20 cellular contexts compared by ENCODE assay signal in the genomic region with DNA sequence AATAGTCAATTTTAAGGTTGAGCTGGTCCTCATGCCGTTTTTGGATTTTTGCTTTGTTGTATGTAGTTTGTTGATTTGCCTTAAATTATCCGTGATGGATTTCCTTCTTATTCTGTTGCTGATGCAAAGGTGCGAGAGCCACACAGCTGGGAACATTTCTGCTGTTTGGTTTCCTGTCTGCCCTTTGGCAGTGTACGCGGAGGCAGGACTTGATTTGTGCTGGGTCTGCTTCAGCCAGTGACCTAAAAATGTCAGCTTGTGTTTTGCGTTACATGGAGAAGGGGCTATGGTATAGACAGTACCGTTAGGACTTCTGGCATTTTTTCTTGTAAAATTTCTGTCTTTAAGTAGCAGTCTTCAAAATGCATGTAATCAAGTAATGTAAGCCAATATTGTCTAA. TPM values are rescaled to one million over a fixed set of nuclear protein-coding genes. Genes with fewer than 3 reads are reported as not detected.
DNase-seq lines count a peak whose midpoint lies in the region; ATAC-seq, FAIRE-seq and TF ChIP-seq lines count a peak whose summit lies in the region.
"Had no signal": no experiment of that assay in that cellular context is flagged by ENCODE, and none has a peak within 500 bp of the region (broad histone marks: within the 10 kb centered on the region; RNA-seq: fewer than 3 reads in every experiment).

No MANE protein-coding gene starts in this region.

- no peaks in the 10 kb centered on the region for H3K9me3 Mint-ChIP-seq in neural crest cell
- H3K9me3 Mint-ChIP-seq: CD4-positive, alpha-beta memory T cell; HFFc6 had no signal

- H3K36me3 Mint-ChIP-seq in neural crest cell (ENCODE audit: low read depth): no peaks in the 10 kb centered on the region
- H3K36me3 Mint-ChIP-seq: CD4-positive, alpha-beta memory T cell had no signal

- H3K27ac Mint-ChIP-seq in neural crest cell (ENCODE audit: unreplicated experiment): peak overlapping the region; percentile 63
- H3K27ac Mint-ChIP-seq: CD4-positive, alpha-beta memory T cell; HFFc6 had no signal

- no peak overlapping the region for H3K4me3 Mint-ChIP-seq in neural crest cell
- H3K4me3 Mint-ChIP-seq: CD4-positive, alpha-beta memory T cell; HFFc6 had no signal

- TF ChIP-seq CTCF in D721Med (IDR thresholded peaks at IDR 0.05; ENCODE audit: insufficient read depth, missing control alignments) (no peak), neural crest cell (conservative IDR thresholded peaks at IDR 0.05) (no peak)

- peaks cover 2% of the 10 kb centered on the region for H3K27me3 Mint-ChIP-seq in neural crest cell (ENCODE audit: low read depth)

- ATAC-seq in SK-N-SH treated with all-trans-retinoic acid at 6 μM for 48 hours (0 out of 3 replicates have a peak, but pooled peaks have one; percentile 27), HG02852 (IDR thresholded peaks at IDR 0.05; ENCODE audit: unreplicated experiment) (no peak)
- ATAC-seq: HepG2 had no signal

- DNase-seq in D721Med (ENCODE audit: insufficient read length, low spot score) (no peak), neural crest cell (ENCODE audit: low read depth, low spot score) (no peak), NCI-H510A (lab: John Stamatoyannopoulos, UW) (no peak), KG1 (lab: John Stamatoyannopoulos, UW) (no peak), activated T-cell treated with anti-CD3 and anti-CD28 coated beads for 4 hours (no peak)
- DNase-seq: ACHN; CD4-positive, alpha-beta memory T cell; DMS153; DND-41; GDM1; HCEC 1CT; HFFc6 had no signal

- H3K4me1 Mint-ChIP-seq in neural crest cell: no peaks in the 10 kb centered on the region

- FAIRE-seq in D721Med (lab: Jason Lieb, UNC): peak; percentile 66
- FAIRE-seq in islet of Langerhans (lab: Jason Lieb, UNC): peak; percentile 24
- FAIRE-seq: GM12892, HepG2, HTR-8/SVneo had no signal

TF ChIP-seq in SK-N-SH treated with all-trans-retinoic acid at 6 μM for 48 hours, 23 proteins besides CTCF, POLR2A, EP300 and RAD21:
- TF ChIP-seq ZNF8 (CRISPR knock-in tag; IDR thresholded peaks at IDR 0.05): no peak
- no peak for TF ChIP-seq OSR1 (CRISPR knock-in tag; IDR thresholded peaks at IDR 0.05)
- TF ChIP-seq ARNTL (CRISPR knock-in tag; IDR thresholded peaks at IDR 0.05; ENCODE audit: borderline replicate concordance, low read depth): no peak
- TF ChIP-seq BACH2 (CRISPR knock-in tag; IDR thresholded peaks at IDR 0.05; ENCODE audit: borderline replicate concordance): no peak
- TF ChIP-seq ZFP3 (CRISPR knock-in tag; IDR thresholded peaks at IDR 0.05): no peak
- TF ChIP-seq TOX (CRISPR knock-in tag; IDR thresholded peaks at IDR 0.05; ENCODE audit: borderline replicate concordance): no peak
- TF ChIP-seq, protein P1, sequence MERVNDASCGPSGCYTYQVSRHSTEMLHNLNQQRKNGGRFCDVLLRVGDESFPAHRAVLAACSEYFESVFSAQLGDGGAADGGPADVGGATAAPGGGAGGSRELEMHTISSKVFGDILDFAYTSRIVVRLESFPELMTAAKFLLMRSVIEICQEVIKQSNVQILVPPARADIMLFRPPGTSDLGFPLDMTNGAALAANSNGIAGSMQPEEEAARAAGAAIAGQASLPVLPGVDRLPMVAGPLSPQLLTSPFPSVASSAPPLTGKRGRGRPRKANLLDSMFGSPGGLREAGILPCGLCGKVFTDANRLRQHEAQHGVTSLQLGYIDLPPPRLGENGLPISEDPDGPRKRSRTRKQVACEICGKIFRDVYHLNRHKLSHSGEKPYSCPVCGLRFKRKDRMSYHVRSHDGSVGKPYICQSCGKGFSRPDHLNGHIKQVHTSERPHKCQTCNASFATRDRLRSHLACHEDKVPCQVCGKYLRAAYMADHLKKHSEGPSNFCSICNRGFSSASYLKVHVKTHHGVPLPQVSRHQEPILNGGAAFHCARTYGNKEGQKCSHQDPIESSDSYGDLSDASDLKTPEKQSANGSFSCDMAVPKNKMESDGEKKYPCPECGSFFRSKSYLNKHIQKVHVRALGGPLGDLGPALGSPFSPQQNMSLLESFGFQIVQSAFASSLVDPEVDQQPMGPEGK (CRISPR knock-in tag; IDR thresholded peaks at IDR 0.05; ENCODE audit: borderline replicate concordance): no peak
- no peak for TF ChIP-seq ESRRG (CRISPR knock-in tag; IDR thresholded peaks at IDR 0.05)
TF ChIP-seq in SK-N-SH treated with all-trans-retinoic acid at 6 μM for 48 hours: peak in this region for 0.

RNA-seq across cellular contexts. Expression of a gene that starts 18.1 kb away (rescaled TPM):
- not detected in 2 replicates for total RNA-seq in neural crest cell
- total RNA-seq: A172; CD4-positive, alpha-beta memory T cell; H4; HepG2; HFFc6 had no signal

RNA-seq across cellular contexts. Expression of a gene that starts 32.2 kb away (rescaled TPM):
- total RNA-seq in neural crest cell: not detected in 2 replicates
- total RNA-seq: A172, H4, HepG2, HFFc6 had no signal
